ENCODE assay signal across 9 cellular contexts in the genomic region with DNA sequence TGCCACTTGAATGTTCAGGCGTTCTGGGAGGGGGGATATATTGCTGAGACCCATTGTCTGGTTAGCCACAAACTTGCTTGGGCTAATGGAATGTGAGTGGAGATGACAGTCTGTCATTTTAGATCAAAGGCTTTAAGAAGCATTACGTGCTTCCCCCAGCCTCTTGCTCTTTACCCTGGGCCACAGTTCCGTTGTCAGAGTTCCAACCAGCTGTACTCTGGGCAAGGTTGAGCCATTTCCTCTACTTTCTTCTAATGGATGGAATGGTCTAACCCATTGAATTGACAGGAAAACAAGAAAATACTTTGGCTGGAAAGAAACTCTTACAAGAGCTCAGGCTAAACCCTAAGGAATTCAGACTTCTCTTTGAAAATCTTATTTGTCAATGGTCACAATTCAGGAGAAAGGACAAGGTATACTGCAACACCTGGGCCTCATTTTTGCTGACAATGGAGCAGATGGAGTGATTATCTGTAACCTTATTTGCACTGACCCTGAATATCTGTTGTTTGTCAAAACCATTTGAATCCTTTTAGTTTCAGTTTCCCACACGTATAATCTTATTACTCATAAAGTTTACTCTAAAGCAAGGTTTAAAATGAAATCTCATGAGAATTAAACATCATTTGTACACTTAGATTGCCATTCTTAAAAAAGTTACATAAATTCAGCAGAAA.
DNase-seq lines count a peak whose midpoint lies in the region; ATAC-seq and TF ChIP-seq lines count a peak whose summit lies in the region.
"Had no signal": no experiment of that assay in that cellular context is flagged by ENCODE, and none has a peak within 500 bp of the region (broad histone marks: within the 10 kb centered on the region; RNA-seq: fewer than 3 reads in every experiment).

No MANE protein-coding gene starts in this region.

- H3K4me1 ChIP-seq in HEK293 (ENCODE audit: control insufficient read depth, insufficient read depth, low read length) (peaks cover 2% of the 10 kb centered on the region; the same call in 1 of the 2 replicates), mesenchymal stem cell (ENCODE audit: control insufficient read depth, insufficient read depth, low read depth, low read length) (peaks cover 10% of the 10 kb centered on the region), thyroid gland (no peaks in the 10 kb centered on the region)

- no peak overlapping the region for H3K23ac ChIP-seq in mesenchymal stem cell (ENCODE audit: low read length in 2 of 2)

- no peak overlapping the region for H2BK15ac ChIP-seq in mesenchymal stem cell (ENCODE audit: low read depth, poor library complexity, severe bottlenecking)

- CTCF ChIA-PET in HEK293 (lab: Yijun Ruan, JAX) = interaction anchor here (0.5 to 5.9 kb wide), 9 partner anchors 11 to 474 kb away, joined by 3 to 83 read pairs (median 8); no protein-coding TSS in a partner anchor

- no peak overlapping the region for H2AFZ ChIP-seq in mesenchymal stem cell (ENCODE audit: low read depth, low read length)

- WGBS in mesenchymal stem cell = 48% methylated on average over 2 of the region's 4 CpGs
- 59 to 61% methylated on average over 4 of the region's 4 CpGs for WGBS in thyroid gland, 2 donors

- ATAC-seq in HG03196 (IDR thresholded peaks at IDR 0.05; ENCODE audit: unreplicated experiment) = no peak

- H3K14ac ChIP-seq in mesenchymal stem cell (ENCODE audit: low read length in 2 of 2) = no peak overlapping the region

- H4K91ac ChIP-seq in mesenchymal stem cell (ENCODE audit: low read length) = no peak overlapping the region

- H3K9me3 ChIP-seq in HEK293 (ENCODE audit: control insufficient read depth, insufficient read depth, low read depth, low read length) (no peaks in the 10 kb centered on the region), mesenchymal stem cell (ENCODE audit: control insufficient read depth, low read length) (no peaks in the 10 kb centered on the region), thyroid gland (no peaks in the 10 kb centered on the region)
- H3K9me3 ChIP-seq: SJSA1 had no signal

- H4K8ac ChIP-seq in mesenchymal stem cell (ENCODE audit: low read length) = no peak overlapping the region

- H3K27ac ChIP-seq in HEK293 (ENCODE audit: extremely low read depth, low read depth, low read length) (no peak overlapping the region), mesenchymal stem cell (ENCODE audit: low read length, poor library complexity, severe bottlenecking) (peak overlapping the region; percentile 34), thyroid gland (no peak overlapping the region)
- H3K27ac ChIP-seq: SJSA1 had no signal

- no peak overlapping the region for H2BK120ac ChIP-seq in mesenchymal stem cell (ENCODE audit: low read depth, low read length)

- peak; percentile 68 for DNase-seq in DMS114 treated with DMSO at 0.1 percent for 48 hours (lab: John Stamatoyannopoulos, UW; ENCODE audit: unreplicated experiment)
- peak; percentile 99 for DNase-seq in SK-N-DZ (ENCODE audit: low spot score)
- DNase-seq in mesenchymal stem cell = peak; percentile 47
- DNase-seq in NCI-H2107 treated with DMSO at 0.1 percent for 48 hours (lab: John Stamatoyannopoulos, UW; ENCODE audit: unreplicated experiment) = no peak
- DNase-seq in NK-92 (lab: John Stamatoyannopoulos, UW; ENCODE audit: unreplicated experiment) = no peak
- no peak for DNase-seq in thyroid gland

- H3K27me3 ChIP-seq in mesenchymal stem cell (ENCODE audit: control insufficient read depth in 1 of 2, insufficient read depth in 1 of 2, low read length in 2 of 2) = no peaks in the 10 kb centered on the region
- no peaks in the 10 kb centered on the region for H3K27me3 ChIP-seq in thyroid gland
- H3K27me3 ChIP-seq: SJSA1 had no signal

- H3K4ac ChIP-seq in mesenchymal stem cell (ENCODE audit: low read depth in 1 of 2, low read length in 2 of 2) = no peak overlapping the region

- H3K18ac ChIP-seq in mesenchymal stem cell (ENCODE audit: low read depth in 1 of 2, low read length in 2 of 2) = no peak overlapping the region

- H2BK5ac ChIP-seq in mesenchymal stem cell (ENCODE audit: low read depth, low read length, poor library complexity, severe bottlenecking) = no peak overlapping the region

- no peak overlapping the region for H2AK5ac ChIP-seq in mesenchymal stem cell (ENCODE audit: low read length, severe bottlenecking)

- H3K79me1 ChIP-seq in mesenchymal stem cell (replicated peaks; ENCODE audit: low read length, poor library complexity, severe bottlenecking) = peaks cover 2% of the 10 kb centered on the region

- H3K9ac ChIP-seq in mesenchymal stem cell (ENCODE audit: low read length) = peak overlapping the region; percentile 41

- H2BK12ac ChIP-seq in mesenchymal stem cell (ENCODE audit: low read length in 2 of 2) = peak overlapping the region in 1 of 2 experiments; percentile 84

- TF ChIP-seq CTCF in HEK293 (tag by site-specific recombination; IDR thresholded peaks at IDR 0.05) (no peak), thyroid gland (IDR thresholded peaks at IDR 0.05) (no peak)

- TF ChIP-seq POLR2A in thyroid gland (IDR thresholded peaks at IDR 0.05) = no peak

- H3K4me2 ChIP-seq in mesenchymal stem cell (ENCODE audit: low read length, poor library complexity, severe bottlenecking) = no peak overlapping the region

- intact Hi-C loops in thyroid gland (cut with DNase I) = no loop called here

- H3K4me3 ChIP-seq in HEK293 (ENCODE audit: low read depth, low read length) = no peak overlapping the region
- no peak overlapping the region for H3K4me3 ChIP-seq in mesenchymal stem cell (ENCODE audit: insufficient read depth in 1 of 2, low read depth in 1 of 2, low read length in 2 of 2)
- H3K4me3 ChIP-seq in thyroid gland (replicated peaks in 1 of 3) = no peak overlapping the region
- H3K4me3 ChIP-seq: SJSA1 had no signal

- H3K36me3 ChIP-seq in HEK293 (ENCODE audit: control insufficient read depth in 2 of 2, insufficient read depth in 1 of 2, low read length in 2 of 2) = no peaks in the 10 kb centered on the region
- no peaks in the 10 kb centered on the region for H3K36me3 ChIP-seq in mesenchymal stem cell (ENCODE audit: control insufficient read depth in 1 of 2, insufficient read depth in 2 of 2, low read depth in 1 of 2, low read length in 2 of 2)
- H3K36me3 ChIP-seq in thyroid gland = no peaks in the 10 kb centered on the region
- H3K36me3 ChIP-seq: SJSA1 had no signal

- POLR2A ChIA-PET in HEK293 (lab: Yijun Ruan, JAX) = no interaction called here

TF ChIP-seq in HEK293, 187 proteins besides CTCF, POLR2A, EP300 and RAD21:
- TF ChIP-seq PRDM1 (tag by site-specific recombination; IDR thresholded peaks at IDR 0.05) = no peak
- TF ChIP-seq, protein P1, sequence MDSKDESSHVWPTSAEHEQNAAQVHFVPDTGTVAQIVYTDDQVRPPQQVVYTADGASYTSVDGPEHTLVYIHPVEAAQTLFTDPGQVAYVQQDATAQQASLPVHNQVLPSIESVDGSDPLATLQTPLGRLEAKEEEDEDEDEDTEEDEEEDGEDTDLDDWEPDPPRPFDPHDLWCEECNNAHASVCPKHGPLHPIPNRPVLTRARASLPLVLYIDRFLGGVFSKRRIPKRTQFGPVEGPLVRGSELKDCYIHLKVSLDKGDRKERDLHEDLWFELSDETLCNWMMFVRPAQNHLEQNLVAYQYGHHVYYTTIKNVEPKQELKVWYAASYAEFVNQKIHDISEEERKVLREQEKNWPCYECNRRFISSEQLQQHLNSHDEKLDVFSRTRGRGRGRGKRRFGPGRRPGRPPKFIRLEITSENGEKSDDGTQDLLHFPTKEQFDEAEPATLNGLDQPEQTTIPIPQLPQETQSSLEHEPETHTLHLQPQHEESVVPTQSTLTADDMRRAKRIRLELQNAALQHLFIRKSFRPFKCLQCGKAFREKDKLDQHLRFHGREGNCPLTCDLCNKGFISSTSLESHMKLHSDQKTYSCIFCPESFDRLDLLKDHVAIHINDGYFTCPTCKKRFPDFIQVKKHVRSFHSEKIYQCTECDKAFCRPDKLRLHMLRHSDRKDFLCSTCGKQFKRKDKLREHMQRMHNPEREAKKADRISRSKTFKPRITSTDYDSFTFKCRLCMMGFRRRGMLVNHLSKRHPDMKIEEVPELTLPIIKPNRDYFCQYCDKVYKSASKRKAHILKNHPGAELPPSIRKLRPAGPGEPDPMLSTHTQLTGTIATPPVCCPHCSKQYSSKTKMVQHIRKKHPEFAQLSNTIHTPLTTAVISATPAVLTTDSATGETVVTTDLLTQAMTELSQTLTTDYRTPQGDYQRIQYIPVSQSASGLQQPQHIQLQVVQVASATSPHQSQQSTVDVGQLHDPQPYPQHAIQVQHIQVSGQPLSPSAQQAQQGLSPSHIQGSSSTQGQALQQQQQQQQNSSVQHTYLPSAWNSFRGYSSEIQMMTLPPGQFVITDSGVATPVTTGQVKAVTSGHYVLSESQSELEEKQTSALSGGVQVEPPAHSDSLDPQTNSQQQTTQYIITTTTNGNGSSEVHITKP (tag by site-specific recombination; IDR thresholded peaks at IDR 0.05) = peak; percentile 78

Comparison
In these comparisons a context has a peak if more than half of its experiments do, and no peak if none do; other contexts are left out.
1. DNase-seq: peak in DMS114 treated with DMSO at 0.1 percent for 48 hours (single experiment), SK-N-DZ (single experiment) and mesenchymal stem cell (single experiment); none in NCI-H2107 treated with DMSO at 0.1 percent for 48 hours (single experiment), NK-92 (single experiment) and thyroid gland (0 of 2).